Comparison of ENCODE assay signal across 8 cellular contexts in genomic region chr9:97983524-97984187, GRCh38. TPM values are rescaled to one million over a fixed set of nuclear protein-coding genes. Genes with fewer than 3 reads are reported as not detected.
DNase-seq lines count a peak whose midpoint lies in the region; ATAC-seq, FAIRE-seq and TF ChIP-seq lines count a peak whose summit lies in the region.

No MANE protein-coding gene starts in this region.

- peak; percentile 66 for DNase-seq in NCI-H748 (lab: John Stamatoyannopoulos, UW; ENCODE audit: unreplicated experiment)
- DNase-seq in NCI-H748 treated with DMSO at 0.1 percent for 48 hours (lab: John Stamatoyannopoulos, UW) = no peak
- DNase-seq in astrocyte (ENCODE audit: low read depth) = peak; percentile 4
- peak; percentile 80 for DNase-seq in sigmoid colon

- TF ChIP-seq EP300 in sigmoid colon (IDR thresholded peaks at IDR 0.05) = peak in 1 of 4 donors; percentile 11

- H3K9ac ChIP-seq in SU-DHL-6 (ENCODE audit: low read length) = peak overlapping the region; percentile 100
- H3K9ac ChIP-seq in astrocyte (ENCODE audit: low read length) = peak overlapping the region; percentile 97

- peak overlapping the region; percentile 93 for H3K27ac ChIP-seq in SU-DHL-6 (ENCODE audit: low read depth, low read length)
- H3K27ac ChIP-seq in astrocyte (ENCODE audit: low read depth, low read length) = peak overlapping the region; percentile 90
- peak overlapping the region; percentile 98 to 100 (median 98) for H3K27ac ChIP-seq in sigmoid colon

- H3K4me3 ChIP-seq in SU-DHL-6 (ENCODE audit: insufficient read depth, low read length, poor library complexity, severe bottlenecking) (peak overlapping the region; percentile 95), astrocyte (ENCODE audit: insufficient read depth, low read depth, low read length) (peak overlapping the region; percentile 78), iPS-11a (ENCODE audit: low read depth, low read length) (peak overlapping the region; percentile 69), sigmoid colon (peak overlapping the region; percentile 76 to 97 (median 93))

- peaks cover 28% of the 10 kb centered on the region for H3K4me1 Mint-ChIP-seq in astrocyte (ENCODE audit: low read depth, unreplicated experiment)

- peaks cover 32% of the 10 kb centered on the region for H3F3A ChIP-seq in SU-DHL-6 (ENCODE audit: insufficient read depth)

- intact Hi-C loops in sigmoid colon (cut with DNase I) = loop anchor here (1.0 to 5.0 kb wide), 5 partner anchors 51 to 351 kb away; partner anchors contain the start of genes NANS, NCBP1, TBC1D2 and TRMO

- peaks cover 4% of the 10 kb centered on the region for H4K20me1 ChIP-seq in SU-DHL-6 (ENCODE audit: low read depth, low read length)
- peaks cover 31% of the 10 kb centered on the region for H4K20me1 ChIP-seq in astrocyte (ENCODE audit: insufficient read depth, low read length)

- H3K27me3 ChIP-seq in SU-DHL-6 (ENCODE audit: low read length) (no peaks in the 10 kb centered on the region), astrocyte (ENCODE audit: insufficient read depth, low read length) (no peaks in the 10 kb centered on the region), sigmoid colon (no peaks in the 10 kb centered on the region)

- no peaks in the 10 kb centered on the region for H3K9me2 ChIP-seq in SU-DHL-6 (replicated peaks; ENCODE audit: insufficient read depth, low read length)

- H3K36me3 ChIP-seq in SU-DHL-6 (ENCODE audit: low read length) = no peaks in the 10 kb centered on the region
- no peaks in the 10 kb centered on the region for H3K36me3 ChIP-seq in astrocyte (ENCODE audit: insufficient read depth, low read length)
- H3K36me3 ChIP-seq in sigmoid colon = no peaks in the 10 kb centered on the region

- TF ChIP-seq POLR2A in sigmoid colon (IDR thresholded peaks at IDR 0.05) = no peak

- 0 to 1% methylated on average over 70 of the region's 70 CpGs for WGBS in sigmoid colon, 2 donors

- no peak for FAIRE-seq in astrocyte (lab: Jason Lieb, UNC)

- H3K4me1 ChIP-seq in astrocyte (ENCODE audit: insufficient read depth, low read length) = peaks cover 12% of the 10 kb centered on the region
- peaks cover 0 to 53% (median 40%) of the 10 kb centered on the region in 4 donors for H3K4me1 ChIP-seq in sigmoid colon

- ATAC-seq in HG03159 (IDR thresholded peaks at IDR 0.05; ENCODE audit: unreplicated experiment) (peak; percentile 14), GM18520 (IDR thresholded peaks at IDR 0.05; ENCODE audit: unreplicated experiment) (no peak)

- H2AFZ ChIP-seq in SU-DHL-6 (ENCODE audit: low read depth, low read length, severe bottlenecking) (no peak overlapping the region), astrocyte (ENCODE audit: low read depth, low read length) (peak overlapping the region; percentile 37)

- no peaks in the 10 kb centered on the region for H3K36me3 Mint-ChIP-seq in astrocyte (ENCODE audit: low read depth, unreplicated experiment)

- H3K4me2 ChIP-seq in SU-DHL-6 (ENCODE audit: low read depth, low read length, poor library complexity, severe bottlenecking) (peak overlapping the region; percentile 82), astrocyte (ENCODE audit: low read length) (peak overlapping the region; percentile 91)

- peaks cover 57% of the 10 kb centered on the region for H3K79me2 ChIP-seq in SU-DHL-6 (ENCODE audit: insufficient read depth, low read length)
- H3K79me2 ChIP-seq in astrocyte (ENCODE audit: insufficient read depth, low read length) = peaks cover 53% of the 10 kb centered on the region

- H3K27me3 Mint-ChIP-seq in astrocyte (ENCODE audit: low read depth, unreplicated experiment) = peaks cover 5% of the 10 kb centered on the region

- H3K27ac Mint-ChIP-seq in astrocyte (ENCODE audit: unreplicated experiment) = peak overlapping the region; percentile 18

- H3K9me3 Mint-ChIP-seq in astrocyte (ENCODE audit: unreplicated experiment) = no peaks in the 10 kb centered on the region

- H3K4me3 Mint-ChIP-seq in astrocyte (ENCODE audit: unreplicated experiment) = peak overlapping the region; percentile 81

- H3K9me3 ChIP-seq in SU-DHL-6 (ENCODE audit: insufficient read depth, low read length) (no peaks in the 10 kb centered on the region), astrocyte (ENCODE audit: insufficient read depth, low read depth, low read length) (no peaks in the 10 kb centered on the region), sigmoid colon (no peaks in the 10 kb centered on the region)

- TF ChIP-seq CTCF in SU-DHL-6 (IDR thresholded peaks at IDR 0.05; ENCODE audit: insufficient read depth, low read length, poor library complexity, severe bottlenecking) (no peak), astrocyte (IDR thresholded peaks at IDR 0.05; ENCODE audit: insufficient read depth, low read depth, low read length) (no peak), sigmoid colon (IDR thresholded peaks at IDR 0.05) (no peak)

RNA-seq across cellular contexts. Expression of gene ANP32B, which starts 0.5 kb away (rescaled TPM):
- 78.3 and 98.5 TPM in 2 replicates for total RNA-seq in astrocyte
- total RNA-seq in sigmoid colon = 10 to 100 TPM; 31.4 to 66.7 (median 51.3) TPM
- 100 to 1,000 TPM; 160 to 217 (median 198) TPM for polyA plus RNA-seq in sigmoid colon

RNA-seq across cellular contexts. Expression of gene HEMGN, which starts 45.7 kb away (rescaled TPM):
- total RNA-seq in astrocyte (not detected in 2 replicates), sigmoid colon (not detected)
- under 1 TPM in 1 of 3 donors, not detected in 2; 0.25 TPM for polyA plus RNA-seq in sigmoid colon
